ENCODE assay signal across 8 cellular contexts in the genomic region with DNA sequence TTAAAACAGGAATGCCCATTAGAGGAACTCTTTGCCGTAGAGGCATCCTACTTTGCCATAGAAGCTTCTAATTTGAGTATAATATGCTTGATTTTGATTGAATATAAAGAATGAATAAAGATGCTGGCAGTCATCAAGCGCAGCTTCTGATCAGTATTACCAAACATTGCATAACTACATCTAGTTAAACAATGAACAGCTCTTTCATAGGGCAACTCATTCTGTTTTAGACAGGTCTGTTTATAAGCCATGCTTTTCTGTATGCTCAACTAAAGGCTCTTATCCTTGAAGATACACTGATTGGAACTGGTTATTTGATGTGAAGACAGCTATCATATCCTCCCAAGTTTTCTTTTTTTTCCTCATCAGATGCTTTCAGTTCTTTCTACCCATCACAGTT.
"Had no signal": no experiment of that assay in that cellular context is flagged by ENCODE, and none has a peak within 500 bp of the region (broad histone marks: within the 10 kb centered on the region; RNA-seq: fewer than 3 reads in every experiment).

No MANE protein-coding gene starts in this region.

- H3K9ac ChIP-seq: GM23248, KMS-11 had no signal

- H3K9me3 Mint-ChIP-seq: H9, IgD-negative memory B cell had no signal

- H2AFZ ChIP-seq: GM23248 had no signal

- H3K27me3 Mint-ChIP-seq: IgD-negative memory B cell had no signal

- FAIRE-seq: HTR-8/SVneo had no signal

- DNase-seq: GM23248, GOT3, H9, HCEC 1CT, KBM-7 had no signal

- H3K4me3 ChIP-seq: GM23248 had no signal

- H3K27ac ChIP-seq: GM23248, KMS-11 had no signal

- H3K4me3 Mint-ChIP-seq: H9, IgD-negative memory B cell had no signal

- H3K4me2 ChIP-seq: KMS-11 had no signal

- H3K27ac Mint-ChIP-seq: H9 had no signal

- H3K4me1 Mint-ChIP-seq: H9 had no signal
